12 cellular contexts compared by ENCODE assay signal in the genomic region with DNA sequence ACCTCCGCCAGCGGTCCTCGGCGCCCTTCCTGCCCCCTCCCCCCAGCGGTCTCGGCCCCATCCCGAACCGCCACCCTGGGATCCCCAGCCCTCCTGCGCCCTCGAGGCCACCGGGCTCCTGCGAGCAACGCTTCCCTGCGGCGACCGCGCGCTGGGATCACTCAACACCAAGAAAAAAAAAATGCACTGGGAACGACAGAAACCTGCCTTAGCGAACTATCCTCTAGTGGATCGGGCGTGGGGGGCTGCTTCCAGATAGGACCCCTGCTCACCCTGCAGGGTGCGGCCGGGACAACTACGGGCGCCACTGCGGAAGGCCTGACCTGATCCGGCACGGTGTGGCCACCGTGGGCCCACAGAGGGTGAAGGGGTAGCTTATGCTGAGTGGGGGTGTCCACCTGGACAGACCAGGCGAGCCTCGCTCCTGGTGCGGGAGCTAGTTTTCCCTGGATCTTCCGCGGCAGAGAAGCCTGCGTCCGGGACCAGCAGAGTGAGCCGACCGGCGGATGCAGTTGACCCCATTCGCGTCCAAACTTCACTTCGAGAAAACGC. TPM values are rescaled to one million over a fixed set of nuclear protein-coding genes. Genes with fewer than 3 reads are reported as not detected.
DNase-seq lines count a peak whose midpoint lies in the region; ATAC-seq and TF ChIP-seq lines count a peak whose summit lies in the region.
"Had no signal": no experiment of that assay in that cellular context is flagged by ENCODE, and none has a peak within 500 bp of the region (broad histone marks: within the 10 kb centered on the region; RNA-seq: fewer than 3 reads in every experiment).

No MANE protein-coding gene starts in this region.

- peaks cover 31 to 59% (median 54%) of the 10 kb centered on the region in 4 donors for H3K4me1 ChIP-seq in esophagus muscularis mucosa
- peaks cover 0 to 19% of the 10 kb centered on the region in 2 donors for H3K4me1 ChIP-seq in uterus

- TF ChIP-seq EP300 in esophagus muscularis mucosa (IDR thresholded peaks at IDR 0.05), result no peak

- H3K9me3 Mint-ChIP-seq in activated CD4-positive, alpha-beta T cell treated with anti-CD3 and anti-CD28 coated beads, Interleukin-2, amount 10 ng/mL, durations not matched to agents 7 days and 5 days, result no peaks in the 10 kb centered on the region
- H3K9me3 Mint-ChIP-seq in stimulated activated effector memory CD8-positive, alpha-beta T cell treated with anti-CD3 and anti-CD28 coated beads, Interleukin-12 subunit alpha, Interleukin-12 subunit beta, amount 100 ng/mL, for 72 hours, result no peaks in the 10 kb centered on the region
- H3K9me3 Mint-ChIP-seq: T-helper 1 cell treated with Interleukin-12 subunit alpha and Interleukin-12 subunit beta and Interleukin-4 antibody, amounts not matched to agents 30 μg/mL and 1 μg/mL, for 36 hours had no signal

- TF ChIP-seq POLR2A in esophagus muscularis mucosa (IDR thresholded peaks at IDR 0.05; ENCODE audit: low read depth) (no peak), uterus (IDR thresholded peaks at IDR 0.05) (no peak)

- H3K36me3 Mint-ChIP-seq in activated CD4-positive, alpha-beta T cell treated with anti-CD3 and anti-CD28 coated beads, Interleukin-2, amount 10 ng/mL, durations not matched to agents 7 days and 5 days (ENCODE audit: low read depth), result no peaks in the 10 kb centered on the region
- H3K36me3 Mint-ChIP-seq in stimulated activated effector memory CD8-positive, alpha-beta T cell treated with anti-CD3 and anti-CD28 coated beads, Interleukin-12 subunit alpha, Interleukin-12 subunit beta, amount 100 ng/mL, for 72 hours, result peaks cover 10% of the 10 kb centered on the region

- no peak for DNase-seq in activated CD4-positive, alpha-beta T cell treated with anti-CD3 and anti-CD28 coated beads, Interleukin-2, amount 10 ng/mL, durations not matched to agents 7 days and 5 days
- no peak for DNase-seq in activated CD4-positive, alpha-beta T cell treated with anti-CD3 and anti-CD28 coated beads for 1 hour
- DNase-seq in NCI-H69 (lab: John Stamatoyannopoulos, UW) (peak; percentile 72), esophagus muscularis mucosa (ENCODE audit: extremely low spot score) (peak; percentile 78), hepatic stellate cell (ENCODE audit: low spot score) (no peak), uterus (no peak), HUDEP-2 (lab: John Stamatoyannopoulos, UW; ENCODE audit: unreplicated experiment in 76 of 76) (no peak)
- no peak for DNase-seq in stimulated activated effector memory CD8-positive, alpha-beta T cell treated with anti-CD3 and anti-CD28 coated beads, Interleukin-12 subunit alpha, Interleukin-12 subunit beta, amount 100 ng/mL, for 72 hours (ENCODE audit: low spot score in 2 of 2)
- DNase-seq: lower lobe of right lung, MM.1S had no signal

- H3K9me3 ChIP-seq in esophagus muscularis mucosa (no peaks in the 10 kb centered on the region), uterus (no peaks in the 10 kb centered on the region)
- H3K9me3 ChIP-seq: lower lobe of right lung had no signal

- H3K36me3 ChIP-seq in esophagus muscularis mucosa, result no peaks in the 10 kb centered on the region
- H3K36me3 ChIP-seq in uterus, result no peaks in the 10 kb centered on the region
- H3K36me3 ChIP-seq: lower lobe of right lung had no signal

- peaks cover 0 to 86% (median 45%) of the 10 kb centered on the region in 4 donors for H3K27me3 ChIP-seq in esophagus muscularis mucosa
- peaks cover 8 to 24% of the 10 kb centered on the region in 2 donors for H3K27me3 ChIP-seq in uterus

- H3K4me3 Mint-ChIP-seq in activated CD4-positive, alpha-beta T cell treated with anti-CD3 and anti-CD28 coated beads, Interleukin-2, amount 10 ng/mL, durations not matched to agents 7 days and 5 days, result peak overlapping the region; percentile 9
- peak overlapping the region; percentile 55 for H3K4me3 Mint-ChIP-seq in stimulated activated effector memory CD8-positive, alpha-beta T cell treated with anti-CD3 and anti-CD28 coated beads, Interleukin-12 subunit alpha, Interleukin-12 subunit beta, amount 100 ng/mL, for 72 hours

- H3K4me1 Mint-ChIP-seq in activated CD4-positive, alpha-beta T cell treated with anti-CD3 and anti-CD28 coated beads, Interleukin-2, amount 10 ng/mL, durations not matched to agents 7 days and 5 days, result peaks cover 26% of the 10 kb centered on the region
- H3K4me1 Mint-ChIP-seq in stimulated activated effector memory CD8-positive, alpha-beta T cell treated with anti-CD3 and anti-CD28 coated beads, Interleukin-12 subunit alpha, Interleukin-12 subunit beta, amount 100 ng/mL, for 72 hours, result peaks cover 43% of the 10 kb centered on the region

- H3K4me3 ChIP-seq in esophagus muscularis mucosa (peak overlapping the region; percentile 14 to 47 (median 33)), uterus (no peak overlapping the region)

- CTCF ChIA-PET in activated CD4-positive, alpha-beta T cell treated with anti-CD3 and anti-CD28 coated beads, Interleukin-2, amount 10 ng/mL, durations not matched to agents 7 days and 5 days (lab: Charles Lee), result interaction anchor here (1.2 to 1.8 kb wide), 2 partner anchors 215 to 1193 kb away, joined by 3 read pairs; no protein-coding TSS in a partner anchor

- POLR2A ChIA-PET in activated CD4-positive, alpha-beta T cell treated with anti-CD3 and anti-CD28 coated beads, Interleukin-2, amount 10 ng/mL, durations not matched to agents 7 days and 5 days (lab: Charles Lee), result no interaction called here

- no peak overlapping the region for H3K27ac Mint-ChIP-seq in activated CD4-positive, alpha-beta T cell treated with anti-CD3 and anti-CD28 coated beads, Interleukin-2, amount 10 ng/mL, durations not matched to agents 7 days and 5 days
- no peak overlapping the region for H3K27ac Mint-ChIP-seq in stimulated activated effector memory CD8-positive, alpha-beta T cell treated with anti-CD3 and anti-CD28 coated beads, Interleukin-12 subunit alpha, Interleukin-12 subunit beta, amount 100 ng/mL, for 72 hours

- 37% methylated on average over 23 of the region's 44 CpGs for WGBS in esophagus muscularis mucosa

- H3K27me3 Mint-ChIP-seq in activated CD4-positive, alpha-beta T cell treated with anti-CD3 and anti-CD28 coated beads, Interleukin-2, amount 10 ng/mL, durations not matched to agents 7 days and 5 days, result peaks cover 83% of the 10 kb centered on the region

- ATAC-seq in stimulated activated effector memory CD8-positive, alpha-beta T cell treated with anti-CD3 and anti-CD28 coated beads, Interleukin-12 subunit alpha, Interleukin-12 subunit beta, amount 100 ng/mL, for 72 hours, result no peak
- ATAC-seq: lower lobe of right lung had no signal

- intact Hi-C loops in esophagus muscularis mucosa (cut with DNase I), result no loop called here
- intact Hi-C loops in uterus (cut with DNase I; ENCODE audit: low total_unique reads), result loop anchor here (5.0 kb wide), 1 partner anchor 224 kb away; no protein-coding TSS in a partner anchor

- no peak for TF ChIP-seq CTCF in esophagus muscularis mucosa (IDR thresholded peaks at IDR 0.05)
- no peak for TF ChIP-seq CTCF in uterus (IDR thresholded peaks at IDR 0.05)

- H3K27ac ChIP-seq in esophagus muscularis mucosa (replicated peaks in 1 of 4) (no peak overlapping the region), uterus (no peak overlapping the region)
- H3K27ac ChIP-seq: lower lobe of right lung had no signal

RNA-seq across cellular contexts. Expression of a gene that starts 38.0 kb away (rescaled TPM):
- total RNA-seq in activated CD4-positive, alpha-beta T cell treated with anti-CD3 and anti-CD28 coated beads, Interleukin-2, amount 10 ng/mL, durations not matched to agents 7 days and 5 days, result not detected
- not detected for total RNA-seq in esophagus muscularis mucosa
- not detected for total RNA-seq in uterus
- total RNA-seq: fibroblast of villous mesenchyme, lower lobe of right lung had no signal

Comparison
In these comparisons a context has a peak if more than half of its experiments do, and no peak if none do; other contexts are left out.
1. DNase-seq: peak in NCI-H69 (single experiment) and esophagus muscularis mucosa (single experiment); none in activated CD4-positive, alpha-beta T cell treated with anti-CD3 and anti-CD28 coated beads, Interleukin-2, amount 10 ng/mL, durations not matched to agents 7 days and 5 days (single experiment), activated CD4-positive, alpha-beta T cell treated with anti-CD3 and anti-CD28 coated beads for 1 hour (single experiment), stimulated activated effector memory CD8-positive, alpha-beta T cell treated with anti-CD3 and anti-CD28 coated beads, Interleukin-12 subunit alpha, Interleukin-12 subunit beta, amount 100 ng/mL, for 72 hours (0 of 2), hepatic stellate cell (single experiment), uterus (0 of 2) and HUDEP-2 (0 of 76).
2. H3K4me3 ChIP-seq: peak in esophagus muscularis mucosa (4 of 4); none in uterus (0 of 2).